ENCODE assay signal across 11 cellular contexts in the genomic region with DNA sequence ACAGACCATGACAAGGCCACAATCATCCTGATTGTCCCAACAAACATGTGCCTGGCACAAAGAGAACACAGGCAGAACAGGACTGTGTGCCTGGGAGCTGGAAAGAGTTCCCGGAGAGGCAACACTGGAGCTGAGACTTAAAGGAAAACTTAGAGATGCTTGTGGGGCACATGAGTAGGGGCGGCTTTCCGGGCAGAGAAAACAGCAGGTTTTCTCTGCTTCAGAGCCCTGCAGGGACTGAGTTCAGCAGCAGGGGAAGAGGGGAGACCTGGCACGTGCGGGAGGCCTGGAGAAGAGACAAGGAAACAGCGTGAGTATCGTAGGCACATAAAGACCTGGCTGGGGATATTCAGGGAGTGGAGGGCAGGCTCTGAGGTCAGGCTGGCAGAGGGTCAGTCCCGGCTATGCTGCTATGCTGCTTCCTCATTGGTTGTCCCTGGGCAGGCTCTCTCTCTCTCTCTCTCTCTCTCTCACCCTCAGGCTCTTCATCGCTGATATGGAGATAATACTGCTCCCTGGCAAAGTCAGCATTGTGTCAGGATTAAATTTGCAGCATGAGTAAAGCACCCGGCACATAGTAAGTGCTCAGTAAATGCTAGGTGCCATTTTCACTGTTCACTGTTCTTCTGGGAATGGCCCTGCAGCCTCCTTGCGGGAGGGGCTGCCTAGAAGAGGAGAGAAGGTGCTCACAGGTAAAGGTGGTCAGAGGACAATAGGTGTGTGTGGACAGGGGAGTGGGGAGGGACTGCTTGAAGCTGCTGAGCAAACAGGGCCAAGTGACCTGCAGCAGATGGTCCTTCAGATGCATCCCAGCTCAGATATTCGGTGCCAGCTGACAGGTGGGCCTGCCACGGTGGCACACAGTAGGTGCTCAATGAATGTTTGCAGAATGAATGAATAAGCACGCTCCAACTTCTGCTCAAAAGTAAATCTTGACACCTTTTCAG. TPM values are rescaled to one million over a fixed set of nuclear protein-coding genes. Genes with fewer than 3 reads are reported as not detected.
A peak's percentile ranks its signal among the peaks of the same experiment; 100 is the strongest.
DNase-seq lines count a peak whose midpoint lies in the region; ATAC-seq and TF ChIP-seq lines count a peak whose summit lies in the region.
"Had no signal": no experiment of that assay in that cellular context is flagged by ENCODE, and none has a peak within 500 bp of the region (broad histone marks: within the 10 kb centered on the region; RNA-seq: fewer than 3 reads in every experiment).

No MANE protein-coding gene starts in this region.

- H3K23ac ChIP-seq in mesendoderm (ENCODE audit: low read length): no peak overlapping the region

- no peak overlapping the region for H3K4ac ChIP-seq in mesendoderm (ENCODE audit: low read depth, low read length)

- intact Hi-C loops in activated CD8-positive, alpha-beta T cell treated with anti-CD3 and anti-CD28 coated beads for 36 hours (cut with micrococcal nuclease): no loop called here

- WGBS in mesendoderm (ENCODE audit: extremely low coverage, insufficient coverage, low lambda C conversion rate): no CpG with 5 or more reads among the region's 14 CpGs

- H4K5ac ChIP-seq in mesendoderm (ENCODE audit: low read length): no peak overlapping the region

- H4K8ac ChIP-seq in mesendoderm (ENCODE audit: low read depth, low read length): no peak overlapping the region

- H3K27ac ChIP-seq in BLaER1 (peak overlapping the region; percentile 80), mesendoderm (ENCODE audit: low read depth, low read length) (no peak overlapping the region)

- DNase-seq in GM12864 (ENCODE audit: low read depth) (no peak), mesendoderm (peak; percentile 16), DMS114 treated with DMSO at 0.1 percent for 48 hours (lab: John Stamatoyannopoulos, UW; ENCODE audit: unreplicated experiment) (no peak), EL (no peak)
- no peak for DNase-seq in activated CD8-positive, alpha-beta T cell treated with anti-CD3 and anti-CD28 coated beads for 36 hours
- DNase-seq in stimulated activated CD4-positive, alpha-beta T cell treated with anti-CD3 and anti-CD28 coated beads, Interleukin-12 subunit alpha, Interleukin-12 subunit beta, amount 100 ng/mL, for 4 hours: no peak
- DNase-seq: left lung, right cardiac atrium had no signal

- no peak overlapping the region for H3K56ac ChIP-seq in mesendoderm (ENCODE audit: low read length)

- no peaks in the 10 kb centered on the region for H3K9me3 ChIP-seq in BLaER1
- H3K9me3 ChIP-seq: left lung had no signal

- no peak for TF ChIP-seq CTCF in GM12864 (IDR thresholded peaks at IDR 0.05; ENCODE audit: low read depth, low read length, missing control alignments)
- TF ChIP-seq CTCF in activated CD8-positive, alpha-beta T cell treated with anti-CD3 and anti-CD28 coated beads for 36 hours (IDR thresholded peaks at IDR 0.05): no peak

- peaks cover 20% of the 10 kb centered on the region for H3K36me3 ChIP-seq in BLaER1
- peaks cover 2% of the 10 kb centered on the region for H3K36me3 ChIP-seq in mesendoderm (ENCODE audit: control insufficient read depth, insufficient read depth, low read length)

- H3K9ac ChIP-seq in BLaER1: peak overlapping the region; percentile 86; the same call in 1 of the 2 replicates
- H3K9ac ChIP-seq in mesendoderm (ENCODE audit: low read length): no peak overlapping the region

- no peaks in the 10 kb centered on the region for H3K79me2 ChIP-seq in mesendoderm (ENCODE audit: control insufficient read depth, insufficient read depth, low read length)

- H3K27me3 ChIP-seq in BLaER1: no peaks in the 10 kb centered on the region
- no peaks in the 10 kb centered on the region for H3K27me3 ChIP-seq in mesendoderm (ENCODE audit: insufficient read depth, low read length, poor library complexity)
- H3K27me3 ChIP-seq: left lung had no signal

- H3K4me3 ChIP-seq in BLaER1 (peak overlapping the region; percentile 89), GM12864 (ENCODE audit: low read depth, low read length) (peak overlapping the region; percentile 61; the same call in 1 of the 2 replicates), mesendoderm (ENCODE audit: low read length) (no peak overlapping the region)

- peaks cover 8% of the 10 kb centered on the region for H3K79me1 ChIP-seq in mesendoderm (ENCODE audit: low read length)

- H2BK120ac ChIP-seq in mesendoderm (ENCODE audit: low read depth, low read length): no peak overlapping the region

- H2BK15ac ChIP-seq in mesendoderm (replicated peaks; ENCODE audit: low read depth): no peak overlapping the region

- peaks cover 26% of the 10 kb centered on the region for H3K4me1 Mint-ChIP-seq in activated CD8-positive, alpha-beta T cell treated with anti-CD3 and anti-CD28 coated beads for 36 hours (ENCODE audit: low read depth)

- H4K20me1 ChIP-seq in BLaER1: peaks cover 56% of the 10 kb centered on the region

- CTCF ChIA-PET in activated CD8-positive, alpha-beta T cell treated with anti-CD3 and anti-CD28 coated beads for 36 hours (lab: Charles Lee): no interaction called here

- H3K18ac ChIP-seq in mesendoderm (ENCODE audit: low read length): no peak overlapping the region

- H3K9me3 Mint-ChIP-seq in activated CD8-positive, alpha-beta T cell treated with anti-CD3 and anti-CD28 coated beads for 36 hours: no peaks in the 10 kb centered on the region

- peaks cover 81% of the 10 kb centered on the region for H3K4me1 ChIP-seq in BLaER1
- H3K4me1 ChIP-seq in mesendoderm (ENCODE audit: control insufficient read depth, low read depth, low read length): peaks cover 5% of the 10 kb centered on the region

- H3K36me3 Mint-ChIP-seq in activated CD8-positive, alpha-beta T cell treated with anti-CD3 and anti-CD28 coated beads for 36 hours (ENCODE audit: low read depth): peaks cover 6% of the 10 kb centered on the region

- H3K27me3 Mint-ChIP-seq in activated CD8-positive, alpha-beta T cell treated with anti-CD3 and anti-CD28 coated beads for 36 hours: no peaks in the 10 kb centered on the region

- H3K4me2 ChIP-seq in BLaER1 (peak overlapping the region; percentile 96), mesendoderm (ENCODE audit: low read length) (no peak overlapping the region)

- H2BK5ac ChIP-seq in mesendoderm (ENCODE audit: low read length): no peak overlapping the region

- POLR2A ChIA-PET in activated CD8-positive, alpha-beta T cell treated with anti-CD3 and anti-CD28 coated beads for 36 hours (lab: Charles Lee): no interaction called here

- H3K4me3 Mint-ChIP-seq in activated CD8-positive, alpha-beta T cell treated with anti-CD3 and anti-CD28 coated beads for 36 hours: peak overlapping the region; percentile 93

- no peak for ATAC-seq in activated CD8-positive, alpha-beta T cell treated with anti-CD3 and anti-CD28 coated beads for 36 hours
- no peak for ATAC-seq in GM18868 (IDR thresholded peaks at IDR 0.05; ENCODE audit: unreplicated experiment)
- ATAC-seq: right cardiac atrium had no signal

- H2AK5ac ChIP-seq in mesendoderm (ENCODE audit: low read length): no peak overlapping the region

- H3K27ac Mint-ChIP-seq in activated CD8-positive, alpha-beta T cell treated with anti-CD3 and anti-CD28 coated beads for 36 hours: no peak overlapping the region

RNA-seq across cellular contexts. Expression of gene KIAA0930, which starts 2.0 kb away (rescaled TPM):
- total RNA-seq in activated CD8-positive, alpha-beta T cell treated with anti-CD3 and anti-CD28 coated beads for 36 hours: 10 to 100 TPM; 38.4 to 40.4 TPM
- 38.5 TPM for polyA plus RNA-seq in mesendoderm (2013, experiment 1 of 2)
- 41.4 TPM for polyA plus RNA-seq in mesendoderm (2013, experiment 2 of 2)

RNA-seq across cellular contexts. Expression of gene UPK3A, which starts 46.0 kb away (rescaled TPM):
- not detected for total RNA-seq in activated CD8-positive, alpha-beta T cell treated with anti-CD3 and anti-CD28 coated beads for 36 hours
- 0.08 TPM for polyA plus RNA-seq in mesendoderm (2013, experiment 1 of 2)
- polyA plus RNA-seq in mesendoderm (2013, experiment 2 of 2): 0.04 TPM
- total RNA-seq: left lung, right cardiac atrium, SK-MEL-5 had no signal
- polyA plus RNA-seq: right cardiac atrium had no signal
